ENCODE assay signal across 12 cellular contexts in the genomic region with DNA sequence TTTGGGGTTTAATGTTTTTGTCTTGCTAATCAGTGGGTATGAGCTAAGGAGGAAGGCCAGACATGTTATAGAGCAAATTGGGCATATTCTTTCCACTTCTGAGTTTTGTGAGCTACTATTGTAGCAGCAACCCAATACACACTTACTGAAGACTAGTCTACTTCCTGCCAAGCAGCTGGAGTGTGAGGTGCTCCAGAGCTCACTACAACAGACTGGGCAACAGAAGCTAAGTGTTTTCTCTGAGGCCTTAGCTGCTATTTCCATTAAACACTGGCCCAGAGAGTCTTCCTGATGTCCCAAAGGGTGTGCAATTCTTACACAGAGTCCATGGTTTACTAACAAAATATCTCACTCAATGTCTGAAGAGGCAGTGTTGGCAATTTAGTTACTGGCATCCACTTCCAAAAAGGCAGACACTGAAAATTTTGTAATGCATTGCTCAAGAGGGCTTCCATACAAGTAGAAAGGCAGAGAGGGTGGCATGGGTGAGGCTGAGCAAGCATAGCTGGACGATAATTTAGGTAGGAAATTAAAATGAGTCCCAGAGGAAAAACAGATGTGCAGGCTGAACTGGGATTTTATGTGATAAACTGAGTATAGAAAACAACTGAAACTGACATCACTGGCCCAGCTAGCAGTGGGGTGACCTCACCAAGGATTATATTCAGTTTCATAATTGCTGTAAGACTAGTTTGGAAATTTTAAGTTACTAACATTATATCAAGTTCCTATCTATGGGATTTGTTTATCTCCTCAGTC.
DNase-seq lines count a peak whose midpoint lies in the region; ATAC-seq lines count a peak whose summit lies in the region.
"Had no signal": no experiment of that assay in that cellular context is flagged by ENCODE, and none has a peak within 500 bp of the region (broad histone marks: within the 10 kb centered on the region; RNA-seq: fewer than 3 reads in every experiment).

No MANE protein-coding gene starts in this region.

- no peak overlapping the region for H2BK5ac ChIP-seq in mesenchymal stem cell (ENCODE audit: low read depth, low read length, poor library complexity, severe bottlenecking)

- H3K4me2 ChIP-seq in mesenchymal stem cell (ENCODE audit: low read length, poor library complexity, severe bottlenecking) = no peak overlapping the region

- H3K14ac ChIP-seq in mesenchymal stem cell (ENCODE audit: low read length in 2 of 2) = no peak overlapping the region

- no peaks in the 10 kb centered on the region for H3K27me3 Mint-ChIP-seq in activated T-helper 17 cell treated with anti-CD3 and anti-CD28 coated beads, Interleukin-2, amount 50 U/mL, for 72 hours

- WGBS in mesenchymal stem cell = 78% methylated on average over 1 of the region's 1 CpG

- no peaks in the 10 kb centered on the region for H3K4me1 Mint-ChIP-seq in activated T-helper 17 cell treated with anti-CD3 and anti-CD28 coated beads, Interleukin-2, amount 50 U/mL, for 72 hours

- no peaks in the 10 kb centered on the region for H3K4me1 ChIP-seq in mesenchymal stem cell (ENCODE audit: control insufficient read depth, insufficient read depth, low read depth, low read length)

- no peak overlapping the region for H3K18ac ChIP-seq in mesenchymal stem cell (ENCODE audit: low read depth in 1 of 2, low read length in 2 of 2)

- DNase-seq in GF-D8 (lab: John Stamatoyannopoulos, UW) (peak; percentile 22), mesenchymal stem cell (no peak), NCI-H1436 (lab: John Stamatoyannopoulos, UW) (no peak), hypothalamus (lab: John Stamatoyannopoulos, UW) (no peak), NOMO-1 treated with dmso at 0.1 percent for 144 hours (lab: John Stamatoyannopoulos, UW; ENCODE audit: unreplicated experiment) (no peak), DMS 273 treated with DMSO at 0.1 percent for 48 hours (lab: John Stamatoyannopoulos, UW) (no peak)
- DNase-seq: C1 segment of cervical spinal cord; mucosa of descending colon; stimulated activated CD4-positive, alpha-beta T cell treated with anti-CD3 and anti-CD28 coated beads, Interleukin-4, amount 100 ng/mL, for 24 hours; stomach had no signal

- no peak overlapping the region for H3K27ac ChIP-seq in mesenchymal stem cell (ENCODE audit: low read length, poor library complexity, severe bottlenecking)
- H3K27ac ChIP-seq: stomach had no signal

- H3K4me3 ChIP-seq in mesenchymal stem cell (ENCODE audit: insufficient read depth in 1 of 2, low read depth in 1 of 2, low read length in 2 of 2) = no peak overlapping the region
- H3K4me3 ChIP-seq: mucosa of descending colon, stomach had no signal

- H3K79me1 ChIP-seq in mesenchymal stem cell (replicated peaks; ENCODE audit: low read length, poor library complexity, severe bottlenecking) = no peaks in the 10 kb centered on the region

- H3K4me3 Mint-ChIP-seq in activated T-helper 17 cell treated with anti-CD3 and anti-CD28 coated beads, Interleukin-2, amount 50 U/mL, for 72 hours = no peak overlapping the region

- H3K27ac Mint-ChIP-seq in activated T-helper 17 cell treated with anti-CD3 and anti-CD28 coated beads, Interleukin-2, amount 50 U/mL, for 72 hours = peak overlapping the region; percentile 15

- H3K9ac ChIP-seq in mesenchymal stem cell (ENCODE audit: low read length) = peak overlapping the region; percentile 47

- no peak overlapping the region for H3K23ac ChIP-seq in mesenchymal stem cell (ENCODE audit: low read length in 2 of 2)

- no peaks in the 10 kb centered on the region for H3K9me3 Mint-ChIP-seq in activated T-helper 17 cell treated with anti-CD3 and anti-CD28 coated beads, Interleukin-2, amount 50 U/mL, for 72 hours

- H2BK15ac ChIP-seq in mesenchymal stem cell (ENCODE audit: low read depth, poor library complexity, severe bottlenecking) = no peak overlapping the region

- no peak overlapping the region for H2AFZ ChIP-seq in mesenchymal stem cell (ENCODE audit: low read depth, low read length)

- H3K36me3 ChIP-seq in mesenchymal stem cell (ENCODE audit: control insufficient read depth in 1 of 2, insufficient read depth in 2 of 2, low read depth in 1 of 2, low read length in 2 of 2) = no peaks in the 10 kb centered on the region
- H3K36me3 ChIP-seq: stomach had no signal

- H4K8ac ChIP-seq in mesenchymal stem cell (ENCODE audit: low read length) = no peak overlapping the region

- H2BK12ac ChIP-seq in mesenchymal stem cell (ENCODE audit: low read length in 2 of 2) = no peak overlapping the region

- peak; percentile 66 for ATAC-seq in GM19351 (IDR thresholded peaks at IDR 0.05; ENCODE audit: unreplicated experiment)
- ATAC-seq in activated T-helper 17 cell treated with anti-CD3 and anti-CD28 coated beads, Interleukin-2, amount 50 U/mL, for 72 hours (replicated peaks) = peak; percentile 35
- ATAC-seq: mucosa of descending colon had no signal

- H3K27me3 ChIP-seq in mesenchymal stem cell (ENCODE audit: control insufficient read depth in 1 of 2, insufficient read depth in 1 of 2, low read length in 2 of 2) = peaks cover 0 to 3% of the 10 kb centered on the region in 2 experiments
- H3K27me3 ChIP-seq: stomach had no signal

- H3K4ac ChIP-seq in mesenchymal stem cell (ENCODE audit: low read depth in 1 of 2, low read length in 2 of 2) = no peak overlapping the region

- no peak overlapping the region for H4K91ac ChIP-seq in mesenchymal stem cell (ENCODE audit: low read length)

- no peaks in the 10 kb centered on the region for H3K9me3 ChIP-seq in mesenchymal stem cell (ENCODE audit: control insufficient read depth, low read length)
- H3K9me3 ChIP-seq: mucosa of descending colon, stomach had no signal

- no peak overlapping the region for H2AK5ac ChIP-seq in mesenchymal stem cell (ENCODE audit: low read length, severe bottlenecking)

- no peaks in the 10 kb centered on the region for H3K36me3 Mint-ChIP-seq in activated T-helper 17 cell treated with anti-CD3 and anti-CD28 coated beads, Interleukin-2, amount 50 U/mL, for 72 hours (ENCODE audit: low read depth)

- no peak overlapping the region for H2BK120ac ChIP-seq in mesenchymal stem cell (ENCODE audit: low read depth, low read length)
